Comparison of ENCODE assay signal across 8 cellular contexts in the genomic region with DNA sequence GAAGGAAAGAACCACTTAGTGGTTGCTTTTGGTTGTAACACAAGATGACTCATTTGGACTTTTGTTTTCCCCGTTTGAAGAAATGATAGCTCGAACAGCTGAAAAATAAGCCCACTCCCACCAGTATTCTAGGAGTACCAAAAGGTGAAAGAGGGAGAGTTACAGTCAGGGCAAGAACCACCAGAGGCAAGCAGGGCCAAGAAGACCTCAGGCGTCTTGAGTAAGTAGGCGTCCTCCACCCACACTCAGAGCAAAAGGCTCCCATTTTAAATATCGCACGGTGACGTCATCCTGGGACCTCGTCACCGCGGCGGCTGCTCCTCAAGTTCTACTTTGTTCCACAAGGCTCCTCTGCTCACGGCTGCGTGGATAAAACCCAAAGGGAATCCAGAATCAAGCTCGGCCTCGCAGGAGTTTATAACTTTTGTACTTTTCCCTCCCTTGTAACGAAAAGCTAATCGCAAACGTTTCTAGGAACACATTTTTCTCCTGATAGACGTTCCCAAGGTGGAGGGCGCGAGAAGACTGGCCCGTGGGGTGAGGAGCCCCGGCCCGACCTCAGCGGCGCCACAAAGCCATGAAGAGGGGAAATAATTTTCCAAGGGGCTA. TPM values are rescaled to one million over a fixed set of nuclear protein-coding genes. Genes with fewer than 3 reads are reported as not detected.
DNase-seq lines count a peak whose midpoint lies in the region; ATAC-seq and TF ChIP-seq lines count a peak whose summit lies in the region.

No MANE protein-coding gene starts in this region.

- no peaks in the 10 kb centered on the region for H3K36me3 ChIP-seq in kidney epithelial cell (ENCODE audit: control insufficient read depth, insufficient read depth, low read length)

- H3K36me3 Mint-ChIP-seq in central memory CD8-positive, alpha-beta T cell (ENCODE audit: insufficient read depth), result peaks cover 13% of the 10 kb centered on the region

- ATAC-seq in GM18508 (IDR thresholded peaks at IDR 0.05; ENCODE audit: insufficient read depth, unreplicated experiment) (peak; percentile 73), HG02973 (IDR thresholded peaks at IDR 0.05; ENCODE audit: unreplicated experiment) (peak; percentile 62)
- peak; percentile 74 for ATAC-seq in central memory CD8-positive, alpha-beta T cell (replicated peaks; ENCODE audit: extremely low read depth, poor library complexity, severe bottlenecking)

- no peaks in the 10 kb centered on the region for H3K9me3 Mint-ChIP-seq in central memory CD8-positive, alpha-beta T cell

- no peaks in the 10 kb centered on the region for H3K27me3 ChIP-seq in kidney epithelial cell (ENCODE audit: control insufficient read depth, insufficient read depth, low read length)

- H3K4me1 Mint-ChIP-seq in central memory CD8-positive, alpha-beta T cell, result peaks cover 25% of the 10 kb centered on the region

- TF ChIP-seq CTCF in kidney epithelial cell (IDR thresholded peaks at IDR 0.05; ENCODE audit: insufficient read depth, low read length, poor library complexity, severe bottlenecking), result no peak

- H3K4me3 ChIP-seq in kidney epithelial cell (ENCODE audit: low read depth, low read length), result peak overlapping the region; percentile 74

- DNase-seq in 8988T, result peak; percentile 38
- DNase-seq in NCI-H2107 (lab: John Stamatoyannopoulos, UW), result peak; percentile 76
- peak; percentile 68 for DNase-seq in activated CD4-positive, CD25-positive, alpha-beta regulatory T cell treated with anti-CD3 and anti-CD28 coated beads, Interleukin-2, amount 50 U/mL, for 16 hours (ENCODE audit: low read depth, low spot score)
- DNase-seq in central memory CD8-positive, alpha-beta T cell (ENCODE audit: low spot score in 2 of 2), result peak; percentile 55 to 78
- DNase-seq in kidney epithelial cell (ENCODE audit: low read depth), result peak; percentile 55
- peak; percentile 52 to 57 for DNase-seq in stimulated activated CD4-positive, alpha-beta T cell treated with anti-CD3 and anti-CD28 coated beads, Interleukin-15, amount 100 ng/mL, for 1 hour (ENCODE audit: low read depth in 1 of 2, low spot score in 1 of 2)

- H3K27me3 Mint-ChIP-seq in central memory CD8-positive, alpha-beta T cell, result no peaks in the 10 kb centered on the region

- H3K4me3 Mint-ChIP-seq in central memory CD8-positive, alpha-beta T cell, result peak overlapping the region; percentile 89

- H3K27ac Mint-ChIP-seq in central memory CD8-positive, alpha-beta T cell (ENCODE audit: low read depth), result peak overlapping the region; percentile 96

RNA-seq across cellular contexts. Expression of a gene that starts 1.2 kb away (rescaled TPM):
- 56.2 and 82.8 TPM in 2 replicates for total RNA-seq in kidney epithelial cell

Comparison
In these comparisons a context has a peak if more than half of its experiments do, and no peak if none do; other contexts are left out.
1. Peak in every context shown above with its lines: DNase-seq, ATAC-seq and H3K4me3 ChIP-seq.